17 cellular contexts compared by ENCODE assay signal in genomic region chr2:168311265-168311925, GRCh38.
DNase-seq lines count a peak whose midpoint lies in the region; ATAC-seq, FAIRE-seq and TF ChIP-seq lines count a peak whose summit lies in the region.
"Had no signal": no experiment of that assay in that cellular context is flagged by ENCODE, and none has a peak within 500 bp of the region (broad histone marks: within the 10 kb centered on the region; RNA-seq: fewer than 3 reads in every experiment).

No MANE protein-coding gene starts in this region.

- WGBS in small intestine, 3 donors, result 60 to 72% (median 69%) methylated on average over 2 of the region's 2 CpGs

- H3K9me3 ChIP-seq in left ventricle myocardium inferior (replicated peaks), result peaks cover 23% of the 10 kb centered on the region
- H3K9me3 ChIP-seq in small intestine (ENCODE audit: control insufficient read depth, low read depth), result no peaks in the 10 kb centered on the region
- H3K9me3 ChIP-seq: SJSA1, upper lobe of right lung had no signal

- DNase-seq in Right ventricle myocardium superior (no peak), left ventricle myocardium inferior (no peak), NCI-H510A treated with DMSO at 0.1 percent for 48 hours (lab: John Stamatoyannopoulos, UW) (peak; percentile 75), epithelial cell of esophagus (ENCODE audit: low read depth) (peak; percentile 13), small intestine (peak; percentile 35), natural killer cell (no peak), NOMO-1 (lab: John Stamatoyannopoulos, UW; ENCODE audit: unreplicated experiment in 2 of 2) (no peak)
- DNase-seq: activated CD4-positive, alpha-beta T cell treated with anti-CD3 and anti-CD28 coated beads for 36 hours; effector CD4-positive, alpha-beta T cell; GM23248; lower lobe of right lung; stimulated activated CD4-positive, alpha-beta T cell treated with anti-CD3 and anti-CD28 coated beads, Interleukin-4, amount 100 ng/mL, for 1 hour; upper lobe of right lung had no signal

- TF ChIP-seq CTCF in left ventricle myocardium inferior (IDR thresholded peaks at IDR 0.05; ENCODE audit: borderline replicate concordance) (no peak), epithelial cell of esophagus (IDR thresholded peaks at IDR 0.05; ENCODE audit: insufficient read depth, low read depth, low read length, missing control alignments) (no peak), natural killer cell (IDR thresholded peaks at IDR 0.05) (no peak)

- ATAC-seq in Right ventricle myocardium superior (ENCODE audit: poor library complexity), result peak; percentile 34
- ATAC-seq in HG03045 (IDR thresholded peaks at IDR 0.05; ENCODE audit: unreplicated experiment), result no peak
- ATAC-seq in natural killer cell, result no peak
- ATAC-seq: activated CD4-positive, alpha-beta T cell treated with anti-CD3 and anti-CD28 coated beads for 36 hours; lower lobe of right lung; upper lobe of right lung had no signal

- H3K27ac ChIP-seq in left ventricle myocardium inferior (replicated peaks), result no peak overlapping the region
- no peak overlapping the region for H3K27ac ChIP-seq in small intestine (ENCODE audit: low read depth in 1 of 2, low read length in 1 of 2)
- H3K27ac ChIP-seq: breast epithelium, GM23248, lower lobe of right lung, SJSA1, upper lobe of right lung had no signal

- no peak overlapping the region for H3K4me3 ChIP-seq in left ventricle myocardium inferior
- no peak overlapping the region for H3K4me3 ChIP-seq in epithelial cell of esophagus (ENCODE audit: low read length)
- H3K4me3 ChIP-seq in small intestine (ENCODE audit: low read depth in 1 of 2, low read length in 2 of 2), result no peak overlapping the region
- H3K4me3 ChIP-seq: breast epithelium, GM23248, lower lobe of right lung, SJSA1, upper lobe of right lung had no signal

- H3K27me3 Mint-ChIP-seq in natural killer cell (ENCODE audit: low read depth in 2 of 2), result no peaks in the 10 kb centered on the region
- H3K27me3 Mint-ChIP-seq: activated CD4-positive, alpha-beta T cell treated with anti-CD3 and anti-CD28 coated beads for 36 hours had no signal

- H3K36me3 Mint-ChIP-seq in natural killer cell, result peaks cover 16% of the 10 kb centered on the region

- no peak overlapping the region for H3K27ac Mint-ChIP-seq in natural killer cell
- H3K27ac Mint-ChIP-seq: activated CD4-positive, alpha-beta T cell treated with anti-CD3 and anti-CD28 coated beads for 36 hours; activated naive CD4-positive, alpha-beta T cell treated with anti-CD3 and anti-CD28 coated beads, Interleukin-2, amount 50 U/mL, for 24 hours had no signal

- no peak overlapping the region for H3K4me3 Mint-ChIP-seq in natural killer cell
- H3K4me3 Mint-ChIP-seq: activated CD4-positive, alpha-beta T cell treated with anti-CD3 and anti-CD28 coated beads for 36 hours; activated naive CD4-positive, alpha-beta T cell treated with anti-CD3 and anti-CD28 coated beads, Interleukin-2, amount 50 U/mL, for 24 hours had no signal

- H3K4me1 ChIP-seq in left ventricle myocardium inferior (peaks cover 32% of the 10 kb centered on the region), small intestine (ENCODE audit: control insufficient read depth in 2 of 2, insufficient read depth in 1 of 2, low read depth in 1 of 2, low read length in 1 of 2) (no peaks in the 10 kb centered on the region)
- H3K4me1 ChIP-seq: breast epithelium, lower lobe of right lung, SJSA1, upper lobe of right lung had no signal

- peaks cover 4 to 12% of the 10 kb centered on the region in 2 donors for H3K9me3 Mint-ChIP-seq in natural killer cell

- intact Hi-C loops in Right ventricle myocardium superior (cut with DNase I) (no loop called here), left ventricle myocardium inferior (cut with micrococcal nuclease) (no loop called here), natural killer cell (cut with micrococcal nuclease) (no loop called here)

- peaks cover 0 to 9% of the 10 kb centered on the region in 2 donors for H3K4me1 Mint-ChIP-seq in natural killer cell
- H3K4me1 Mint-ChIP-seq: activated CD4-positive, alpha-beta T cell treated with anti-CD3 and anti-CD28 coated beads for 36 hours; activated naive CD4-positive, alpha-beta T cell treated with anti-CD3 and anti-CD28 coated beads, Interleukin-2, amount 50 U/mL, for 24 hours had no signal

- no peaks in the 10 kb centered on the region for H3K36me3 ChIP-seq in left ventricle myocardium inferior
- no peaks in the 10 kb centered on the region for H3K36me3 ChIP-seq in small intestine (ENCODE audit: control insufficient read depth in 2 of 2, insufficient read depth in 2 of 2, low read length in 2 of 2)
- H3K36me3 ChIP-seq: breast epithelium, lower lobe of right lung, SJSA1, upper lobe of right lung had no signal

- H3K27me3 ChIP-seq in left ventricle myocardium inferior (ENCODE audit: low read depth), result no peaks in the 10 kb centered on the region
- H3K27me3 ChIP-seq in small intestine (ENCODE audit: control insufficient read depth in 2 of 2, insufficient read depth in 2 of 2, low read length in 2 of 2), result no peaks in the 10 kb centered on the region
- H3K27me3 ChIP-seq: breast epithelium, SJSA1, upper lobe of right lung had no signal

- FAIRE-seq in small intestine (lab: Jason Lieb, UNC), result no peak

Comparison
In these comparisons a context has a peak if more than half of its experiments do, and no peak if none do; other contexts are left out.
1. DNase-seq: peak in NCI-H510A treated with DMSO at 0.1 percent for 48 hours (single experiment), epithelial cell of esophagus (single experiment) and small intestine (single experiment); none in Right ventricle myocardium superior (single experiment), left ventricle myocardium inferior (single experiment), natural killer cell (single experiment) and NOMO-1 (0 of 2).